In the genomic region with DNA sequence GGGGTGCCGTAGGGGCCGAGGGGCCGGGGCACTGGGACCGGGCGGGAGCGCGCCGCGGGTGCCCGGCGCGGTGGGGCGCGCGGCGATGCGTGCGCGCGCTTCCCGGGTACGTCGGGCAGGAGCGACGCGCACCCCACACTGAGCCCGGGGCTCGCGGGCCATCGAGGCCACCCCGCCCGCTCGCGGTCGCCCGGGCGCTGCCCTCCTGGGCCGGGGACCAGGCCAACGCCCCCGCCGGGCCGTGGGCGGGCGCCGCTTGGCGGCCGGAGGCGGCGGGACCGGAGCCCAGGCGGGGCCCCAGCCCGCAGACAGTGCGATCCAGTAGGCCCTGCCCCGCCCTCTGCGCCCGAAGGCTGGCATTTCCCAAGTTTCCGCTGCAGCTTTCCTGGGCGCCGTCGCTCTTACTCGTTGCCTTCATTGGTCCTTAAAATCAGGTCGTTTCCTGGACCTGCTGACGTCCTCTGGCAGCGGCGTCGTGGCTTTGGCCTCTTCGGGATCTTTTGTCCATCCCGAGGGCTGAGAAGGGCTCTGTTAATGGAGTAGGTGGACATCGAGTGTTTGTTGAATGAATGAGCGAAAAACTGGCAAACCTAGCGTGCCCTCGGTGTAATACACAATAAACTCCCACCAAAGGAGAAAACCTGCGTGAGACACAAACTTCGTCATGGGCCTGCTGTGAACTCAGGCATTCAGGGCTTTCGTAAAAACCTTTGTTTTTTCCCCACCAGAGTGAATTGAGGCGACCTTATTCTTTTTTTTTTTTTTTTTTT, we compare ENCODE assay signal across 9 cellular contexts. TPM values are rescaled to one million over a fixed set of nuclear protein-coding genes. Genes with fewer than 3 reads are reported as not detected.
A peak's percentile ranks its signal among the peaks of the same experiment; 100 is the strongest.
DNase-seq lines count a peak whose midpoint lies in the region; ATAC-seq, FAIRE-seq and TF ChIP-seq lines count a peak whose summit lies in the region.
"Had no signal": no experiment of that assay in that cellular context is flagged by ENCODE, and none has a peak within 500 bp of the region (broad histone marks: within the 10 kb centered on the region; RNA-seq: fewer than 3 reads in every experiment).

No MANE protein-coding gene starts in this region.

- no peaks in the 10 kb centered on the region for H3K9me3 Mint-ChIP-seq in Calu3 (ENCODE audit: low read depth, unreplicated experiment)

- peak; percentile 82 for DNase-seq in Calu3
- peak; percentile 29 for DNase-seq in NCI-H2029 (lab: John Stamatoyannopoulos, UW)
- peak in 35 of 56 donors; percentile 5 to 70 (median 30) for DNase-seq in amygdala (lab: John Stamatoyannopoulos, UW)
- DNase-seq in cardiac septum (ENCODE audit: low spot score): peak; percentile 84
- peak; percentile 80 to 89 (median 88) for DNase-seq in pancreas
- no peak for DNase-seq in DMS79 treated with DMSO at 0.1 percent for 48 hours (lab: John Stamatoyannopoulos, UW)
- DNase-seq in NCI-H1048 (lab: John Stamatoyannopoulos, UW): no peak

- CTCF ChIA-PET in Calu3 (lab: Charles Lee): interaction anchor here (0.7 to 2.5 kb wide), 5 partner anchors 12 to 296 kb away, joined by 3 to 12 read pairs (median 3); a partner anchor contains a TSS

- ATAC-seq in pancreas: peak; percentile 64 to 80 (median 77)
- no peak for ATAC-seq in GM18907 (IDR thresholded peaks at IDR 0.05; ENCODE audit: unreplicated experiment)

- BruUV-seq in Calu3 (replicated peaks; lab: Mats Ljungman, UMichigan): TSS peak; percentile 63

- peak overlapping the region; percentile 95 to 98 (median 96) for H3K27ac ChIP-seq in pancreas

- intact Hi-C loops in Calu3 (cut with micrococcal nuclease; ENCODE audit: unreplicated experiment) (loop anchor here (1.0 kb wide), 1 partner anchor 47 kb away; no protein-coding TSS in a partner anchor), cardiac septum (cut with DNase I) (loop anchor here (5.0 kb wide), 2 partner anchors 299 to 314 kb away; no protein-coding TSS in a partner anchor), pancreas (cut with DNase I) (no loop called here)

- peak overlapping the region; percentile 89 for H3K4me3 Mint-ChIP-seq in Calu3 (ENCODE audit: low read depth, unreplicated experiment)

- no peak for FAIRE-seq in pancreas (lab: Jason Lieb, UNC)

- H3K27me3 Mint-ChIP-seq in Calu3 (ENCODE audit: unreplicated experiment): no peaks in the 10 kb centered on the region

- H3K9me3 ChIP-seq in pancreas: no peaks in the 10 kb centered on the region

- H3K4me3 ChIP-seq in pancreas: peak overlapping the region; percentile 43 to 60 (median 58)

- TF ChIP-seq CTCF in Calu3 (IDR thresholded peaks at IDR 0.05; ENCODE audit: unreplicated experiment) (peak; percentile 32), pancreas (IDR thresholded peaks at IDR 0.05) (peak in 1 of 4 donors; percentile 9)

- WGBS in pancreas, 2 donors: 2 to 7% methylated on average over 23 to 76 of the region's 76 CpGs

- H3K36me3 Mint-ChIP-seq in Calu3 (ENCODE audit: insufficient read depth, unreplicated experiment): peaks cover 22% of the 10 kb centered on the region
- H3K36me3 Mint-ChIP-seq: IgD-negative memory B cell had no signal

- peaks cover under 1 to 22% (median 5%) of the 10 kb centered on the region in 3 donors for H3K4me1 ChIP-seq in pancreas

- peaks cover 11% of the 10 kb centered on the region for H3K4me1 Mint-ChIP-seq in Calu3 (ENCODE audit: low read depth, unreplicated experiment)
- H3K4me1 Mint-ChIP-seq: IgD-negative memory B cell had no signal

- peak overlapping the region; percentile 96 for H3K27ac Mint-ChIP-seq in Calu3 (ENCODE audit: unreplicated experiment)
- H3K27ac Mint-ChIP-seq: IgD-negative memory B cell had no signal

- no peaks in the 10 kb centered on the region for H3K36me3 ChIP-seq in pancreas

- H3K27me3 ChIP-seq in pancreas: no peaks in the 10 kb centered on the region

RNA-seq across cellular contexts. Expression of a gene that starts 0.6 kb away (rescaled TPM):
- total RNA-seq in Calu3 (2022) (18.3 and 22.9 TPM in 2 replicates), cardiac septum (70.5 TPM), pancreas (10 to 100 TPM; 37.5 to 61.9 (median 47.6) TPM)
- 10 to 100 TPM; 12.4 to 13.5 TPM for polyA plus RNA-seq in pancreas
- polyA plus RNA-seq: IgD-negative memory B cell had no signal

Comparison
In these comparisons a context has a peak if more than half of its experiments do, and no peak if none do; other contexts are left out.
1. DNase-seq: peak in Calu3 (single experiment), NCI-H2029 (single experiment), amygdala (35 of 56), cardiac septum (single experiment) and pancreas (6 of 6); none in DMS79 treated with DMSO at 0.1 percent for 48 hours (single experiment) and NCI-H1048 (single experiment).
2. intact Hi-C loops: an anchor here in Calu3 (1.0 kb wide) and cardiac septum (5.0 kb wide); none called in pancreas.